In genomic region chr5:77758141-77758938, GRCh38 we compare ENCODE assay signal across 17 cellular contexts.
"Had no signal": no experiment of that assay in that cellular context is flagged by ENCODE, and none has a peak within 500 bp of the region (broad histone marks: within the 10 kb centered on the region; RNA-seq: fewer than 3 reads in every experiment).

No MANE protein-coding gene starts in this region.

- H3K4me1 ChIP-seq: left lung, upper lobe of right lung had no signal

- H3K4me3 ChIP-seq: cardiac muscle cell, left lung, thoracic aorta, upper lobe of right lung had no signal

- H3K9me3 ChIP-seq: thoracic aorta, upper lobe of right lung had no signal

- ATAC-seq: left lung, T-cell, upper lobe of right lung had no signal

- DNase-seq: activated CD8-positive, alpha-beta memory T cell treated with anti-CD3 and anti-CD28 coated beads for 24 hours; activated CD8-positive, alpha-beta memory T cell treated with anti-CD3 and anti-CD28 coated beads, Interleukin-2, amount 50 U/mL, for 48 hours; activated naive CD4-positive, alpha-beta T cell treated with anti-CD3 and anti-CD28 coated beads for 36 hours; activated naive CD8-positive, alpha-beta T cell treated with anti-CD3 and anti-CD28 coated beads, Interleukin-2, amount 10 ng/mL, durations not matched to agents 7 days and 5 days; activated T-cell treated with anti-CD3 and anti-CD28 coated beads, Interleukin-2, amount 50 U/mL, for 48 hours; amygdala; cortex of kidney; erythroblast; foreskin fibroblast; left lung; posterior cingulate gyrus; stimulated activated CD4-positive, alpha-beta T cell treated with anti-CD3 and anti-CD28 coated beads, Interleukin-4, amount 100 ng/mL, for 1 hour; stimulated activated naive CD4-positive, alpha-beta T cell; T-cell; upper lobe of right lung had no signal

- H3K36me3 ChIP-seq: cardiac muscle cell, thoracic aorta, upper lobe of right lung had no signal

- H3K27ac ChIP-seq: cardiac muscle cell, left lung, thoracic aorta, upper lobe of right lung had no signal

- H3K27me3 ChIP-seq: cardiac muscle cell, left lung, upper lobe of right lung had no signal
